1 cellular context compared by ENCODE assay signal in the genomic region with DNA sequence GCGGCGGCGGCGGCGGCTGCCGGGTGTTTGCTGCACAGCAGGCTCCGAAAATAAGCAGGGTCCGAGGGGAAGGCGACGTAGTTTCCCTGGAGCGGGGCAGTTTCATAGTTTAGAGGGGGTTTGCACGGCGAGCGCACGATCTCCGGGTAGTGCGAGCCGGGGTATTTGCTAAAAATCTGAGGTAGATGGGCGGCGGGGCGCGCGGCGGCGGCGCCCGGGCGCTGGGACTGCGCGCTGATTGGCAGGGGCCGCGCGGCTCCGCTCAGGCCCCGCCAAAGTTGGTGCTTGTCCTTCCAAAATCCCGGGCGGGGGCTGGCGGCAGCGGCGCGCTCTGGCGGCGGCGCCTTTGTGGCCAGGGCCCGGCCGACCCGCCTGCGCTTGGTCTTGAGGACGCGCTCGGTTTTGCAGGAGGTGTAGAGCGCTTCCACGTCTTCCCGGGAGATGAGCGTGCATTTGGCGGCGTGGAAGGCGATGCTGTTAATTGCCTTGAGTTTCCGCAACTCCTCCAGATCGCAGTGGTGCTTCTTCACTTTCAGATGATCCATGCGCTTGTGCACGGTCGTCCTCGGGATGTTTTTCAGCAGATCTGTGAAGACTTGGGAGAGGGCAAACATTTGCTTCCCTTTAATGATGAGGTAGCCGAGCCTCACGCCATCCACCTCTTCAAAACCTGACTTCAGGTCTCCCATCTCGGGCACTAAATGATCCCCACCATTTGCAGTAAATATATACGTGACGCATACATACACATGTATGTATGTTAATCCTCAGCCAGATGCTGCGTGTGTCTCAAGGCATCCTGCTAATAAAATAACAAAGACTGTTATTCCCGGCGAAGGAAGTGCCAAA.
A peak's percentile ranks its signal among the peaks of the same experiment; 100 is the strongest.
TF ChIP-seq lines count a peak whose summit lies in the region.

No MANE protein-coding gene starts in this region.

TF ChIP-seq in HepG2, 621 proteins besides CTCF, POLR2A, EP300 and RAD21 (continued from another document and continues in another):
- TF ChIP-seq, protein P1, sequence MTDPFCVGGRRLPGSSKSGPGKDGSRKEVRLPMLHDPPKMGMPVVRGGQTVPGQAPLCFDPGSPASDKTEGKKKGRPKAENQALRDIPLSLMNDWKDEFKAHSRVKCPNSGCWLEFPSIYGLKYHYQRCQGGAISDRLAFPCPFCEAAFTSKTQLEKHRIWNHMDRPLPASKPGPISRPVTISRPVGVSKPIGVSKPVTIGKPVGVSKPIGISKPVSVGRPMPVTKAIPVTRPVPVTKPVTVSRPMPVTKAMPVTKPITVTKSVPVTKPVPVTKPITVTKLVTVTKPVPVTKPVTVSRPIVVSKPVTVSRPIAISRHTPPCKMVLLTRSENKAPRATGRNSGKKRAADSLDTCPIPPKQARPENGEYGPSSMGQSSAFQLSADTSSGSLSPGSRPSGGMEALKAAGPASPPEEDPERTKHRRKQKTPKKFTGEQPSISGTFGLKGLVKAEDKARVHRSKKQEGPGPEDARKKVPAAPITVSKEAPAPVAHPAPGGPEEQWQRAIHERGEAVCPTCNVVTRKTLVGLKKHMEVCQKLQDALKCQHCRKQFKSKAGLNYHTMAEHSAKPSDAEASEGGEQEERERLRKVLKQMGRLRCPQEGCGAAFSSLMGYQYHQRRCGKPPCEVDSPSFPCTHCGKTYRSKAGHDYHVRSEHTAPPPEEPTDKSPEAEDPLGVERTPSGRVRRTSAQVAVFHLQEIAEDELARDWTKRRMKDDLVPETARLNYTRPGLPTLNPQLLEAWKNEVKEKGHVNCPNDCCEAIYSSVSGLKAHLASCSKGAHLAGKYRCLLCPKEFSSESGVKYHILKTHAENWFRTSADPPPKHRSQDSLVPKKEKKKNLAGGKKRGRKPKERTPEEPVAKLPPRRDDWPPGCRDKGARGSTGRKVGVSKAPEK (CRISPR knock-in tag; IDR thresholded peaks at IDR 0.05; ENCODE audit: borderline replicate concordance) = no peak
- no peak for TF ChIP-seq KLF9 (CRISPR knock-in tag; IDR thresholded peaks at IDR 0.05; ENCODE audit: low read depth)
- TF ChIP-seq, protein P2, sequence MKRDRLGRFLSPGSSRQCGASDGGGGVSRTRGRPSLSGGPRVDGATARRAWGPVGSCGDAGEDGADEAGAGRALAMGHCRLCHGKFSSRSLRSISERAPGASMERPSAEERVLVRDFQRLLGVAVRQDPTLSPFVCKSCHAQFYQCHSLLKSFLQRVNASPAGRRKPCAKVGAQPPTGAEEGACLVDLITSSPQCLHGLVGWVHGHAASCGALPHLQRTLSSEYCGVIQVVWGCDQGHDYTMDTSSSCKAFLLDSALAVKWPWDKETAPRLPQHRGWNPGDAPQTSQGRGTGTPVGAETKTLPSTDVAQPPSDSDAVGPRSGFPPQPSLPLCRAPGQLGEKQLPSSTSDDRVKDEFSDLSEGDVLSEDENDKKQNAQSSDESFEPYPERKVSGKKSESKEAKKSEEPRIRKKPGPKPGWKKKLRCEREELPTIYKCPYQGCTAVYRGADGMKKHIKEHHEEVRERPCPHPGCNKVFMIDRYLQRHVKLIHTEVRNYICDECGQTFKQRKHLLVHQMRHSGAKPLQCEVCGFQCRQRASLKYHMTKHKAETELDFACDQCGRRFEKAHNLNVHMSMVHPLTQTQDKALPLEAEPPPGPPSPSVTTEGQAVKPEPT (CRISPR knock-in tag; IDR thresholded peaks at IDR 0.05; ENCODE audit: low read depth) = no peak
- no peak for TF ChIP-seq ZNF609 (CRISPR knock-in tag; IDR thresholded peaks at IDR 0.05; ENCODE audit: borderline replicate concordance)
- no peak for TF ChIP-seq KLF15 (CRISPR knock-in tag; IDR thresholded peaks at IDR 0.05; ENCODE audit: borderline replicate concordance)
- TF ChIP-seq ZC3H4 (CRISPR knock-in tag; IDR thresholded peaks at IDR 0.05; ENCODE audit: borderline replicate concordance) = no peak
- TF ChIP-seq ZNF749 (CRISPR knock-in tag; IDR thresholded peaks at IDR 0.05; ENCODE audit: borderline replicate concordance) = no peak
- no peak; the same call in 1 of the 2 replicates for TF ChIP-seq TCF7 (IDR thresholded peaks at IDR 0.05; ENCODE audit: low read depth)
- TF ChIP-seq CCAR2 (optimal IDR thresholded peaks at IDR 0.05; ENCODE audit: low read depth, low read length) = no peak
- no peak for TF ChIP-seq ARNT2 (CRISPR knock-in tag; IDR thresholded peaks at IDR 0.05; ENCODE audit: low read depth)
- TF ChIP-seq, protein P3, sequence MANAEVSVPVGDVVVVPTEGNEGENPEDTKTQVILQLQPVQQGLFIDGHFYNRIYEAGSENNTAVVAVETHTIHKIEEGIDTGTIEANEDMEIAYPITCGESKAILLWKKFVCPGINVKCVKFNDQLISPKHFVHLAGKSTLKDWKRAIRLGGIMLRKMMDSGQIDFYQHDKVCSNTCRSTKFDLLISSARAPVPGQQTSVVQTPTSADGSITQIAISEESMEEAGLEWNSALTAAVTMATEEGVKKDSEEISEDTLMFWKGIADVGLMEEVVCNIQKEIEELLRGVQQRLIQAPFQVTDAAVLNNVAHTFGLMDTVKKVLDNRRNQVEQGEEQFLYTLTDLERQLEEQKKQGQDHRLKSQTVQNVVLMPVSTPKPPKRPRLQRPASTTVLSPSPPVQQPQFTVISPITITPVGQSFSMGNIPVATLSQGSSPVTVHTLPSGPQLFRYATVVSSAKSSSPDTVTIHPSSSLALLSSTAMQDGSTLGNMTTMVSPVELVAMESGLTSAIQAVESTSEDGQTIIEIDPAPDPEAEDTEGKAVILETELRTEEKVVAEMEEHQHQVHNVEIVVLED (CRISPR knock-in tag; IDR thresholded peaks at IDR 0.05; ENCODE audit: borderline replicate concordance) = 0 out of 2 replicates have a peak, but pooled peaks have one; percentile 40
- no peak for TF ChIP-seq ZNF496 (CRISPR knock-in tag; IDR thresholded peaks at IDR 0.05; ENCODE audit: insufficient replicate concordance)
- TF ChIP-seq ARID3A (IDR thresholded peaks at IDR 0.05; ENCODE audit: low read depth, low read length) = no peak
- TF ChIP-seq ZFY (CRISPR knock-in tag; IDR thresholded peaks at IDR 0.05) = peak; percentile 64
- TF ChIP-seq, protein P4, sequence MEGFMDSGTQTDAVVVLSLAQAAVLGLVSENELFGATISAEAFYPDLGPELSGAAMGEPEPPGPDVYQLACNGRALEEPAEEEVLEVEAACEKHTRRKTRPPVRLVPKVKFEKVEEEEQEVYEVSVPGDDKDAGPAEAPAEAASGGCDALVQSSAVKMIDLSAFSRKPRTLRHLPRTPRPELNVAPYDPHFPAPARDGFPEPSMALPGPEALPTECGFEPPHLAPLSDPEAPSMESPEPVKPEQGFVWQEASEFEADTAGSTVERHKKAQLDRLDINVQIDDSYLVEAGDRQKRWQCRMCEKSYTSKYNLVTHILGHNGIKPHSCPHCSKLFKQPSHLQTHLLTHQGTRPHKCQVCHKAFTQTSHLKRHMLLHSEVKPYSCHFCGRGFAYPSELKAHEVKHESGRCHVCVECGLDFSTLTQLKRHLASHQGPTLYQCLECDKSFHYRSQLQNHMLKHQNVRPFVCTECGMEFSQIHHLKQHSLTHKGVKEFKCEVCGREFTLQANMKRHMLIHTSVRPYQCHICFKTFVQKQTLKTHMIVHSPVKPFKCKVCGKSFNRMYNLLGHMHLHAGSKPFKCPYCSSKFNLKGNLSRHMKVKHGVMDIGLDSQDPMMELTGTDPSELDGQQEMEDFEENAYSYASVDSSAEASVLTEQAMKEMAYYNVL (CRISPR knock-in tag; IDR thresholded peaks at IDR 0.05; ENCODE audit: borderline replicate concordance) = peak; percentile 51; the same call in 1 of the 2 replicates
- peak; percentile 38; the same call in 1 of the 2 replicates for TF ChIP-seq MXD3 (CRISPR knock-in tag; IDR thresholded peaks at IDR 0.05)
- TF ChIP-seq ATF6 (CRISPR knock-in tag; conservative IDR thresholded peaks at IDR 0.05) = no peak
- no peak for TF ChIP-seq ZNF230 (CRISPR knock-in tag; IDR thresholded peaks at IDR 0.05)
- TF ChIP-seq KDM3A (CRISPR knock-in tag; IDR thresholded peaks at IDR 0.05; ENCODE audit: low read depth) = no peak
- no peak for TF ChIP-seq CBX5 (CRISPR knock-in tag; IDR thresholded peaks at IDR 0.05; ENCODE audit: borderline replicate concordance)
- TF ChIP-seq, protein P5, sequence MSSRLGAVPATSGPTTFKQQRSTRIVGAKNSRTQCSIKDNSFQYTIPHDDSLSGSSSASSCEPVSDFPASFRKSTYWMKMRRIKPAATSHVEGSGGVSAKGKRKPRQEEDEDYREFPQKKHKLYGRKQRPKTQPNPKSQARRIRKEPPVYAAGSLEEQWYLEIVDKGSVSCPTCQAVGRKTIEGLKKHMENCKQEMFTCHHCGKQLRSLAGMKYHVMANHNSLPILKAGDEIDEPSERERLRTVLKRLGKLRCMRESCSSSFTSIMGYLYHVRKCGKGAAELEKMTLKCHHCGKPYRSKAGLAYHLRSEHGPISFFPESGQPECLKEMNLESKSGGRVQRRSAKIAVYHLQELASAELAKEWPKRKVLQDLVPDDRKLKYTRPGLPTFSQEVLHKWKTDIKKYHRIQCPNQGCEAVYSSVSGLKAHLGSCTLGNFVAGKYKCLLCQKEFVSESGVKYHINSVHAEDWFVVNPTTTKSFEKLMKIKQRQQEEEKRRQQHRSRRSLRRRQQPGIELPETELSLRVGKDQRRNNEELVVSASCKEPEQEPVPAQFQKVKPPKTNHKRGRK (CRISPR knock-in tag; IDR thresholded peaks at IDR 0.05) = peak; percentile 41; the same call in 1 of the 2 replicates
- no peak for TF ChIP-seq ZNF546 (CRISPR knock-in tag; conservative IDR thresholded peaks at IDR 0.05)
- no peak for TF ChIP-seq SAFB2 (CRISPR knock-in tag; IDR thresholded peaks at IDR 0.05; ENCODE audit: borderline replicate concordance, low read depth)
- TF ChIP-seq ZHX1 (CRISPR knock-in tag; IDR thresholded peaks at IDR 0.05; ENCODE audit: low read depth) = no peak
- TF ChIP-seq GZF1 (CRISPR knock-in tag; IDR thresholded peaks at IDR 0.05) = no peak
